ENCODE assay signal across 1 cellular context in genomic region chr1:90716243-90716551, GRCh38.
TF ChIP-seq lines count a peak whose summit lies in the region.

No MANE protein-coding gene starts in this region.

TF ChIP-seq in GM23338, 12 proteins besides CTCF, POLR2A, EP300 and RAD21 (continued from another document):
- no peak for TF ChIP-seq ZNF331 (CRISPR knock-in tag; IDR thresholded peaks at IDR 0.05; ENCODE audit: low read depth)
- TF ChIP-seq ETS1 (IDR thresholded peaks at IDR 0.05) = no peak
- TF ChIP-seq EZH2phosphoT487 (IDR thresholded peaks at IDR 0.05; ENCODE audit: unreplicated experiment) = no peak
- no peak for TF ChIP-seq ZNF462 (CRISPR knock-in tag; IDR thresholded peaks at IDR 0.05)
- no peak for TF ChIP-seq POLR2AphosphoS5 (IDR thresholded peaks at IDR 0.05; ENCODE audit: low read depth)
- TF ChIP-seq NANOG (IDR thresholded peaks at IDR 0.05; ENCODE audit: borderline replicate concordance) = no peak
- TF ChIP-seq JUNB (IDR thresholded peaks at IDR 0.05; ENCODE audit: unreplicated experiment) = no peak
- TF ChIP-seq EZH2 (IDR thresholded peaks at IDR 0.05; ENCODE audit: low read depth, unreplicated experiment) = no peak
